Comparison of ENCODE assay signal across 24 cellular contexts in the genomic region with DNA sequence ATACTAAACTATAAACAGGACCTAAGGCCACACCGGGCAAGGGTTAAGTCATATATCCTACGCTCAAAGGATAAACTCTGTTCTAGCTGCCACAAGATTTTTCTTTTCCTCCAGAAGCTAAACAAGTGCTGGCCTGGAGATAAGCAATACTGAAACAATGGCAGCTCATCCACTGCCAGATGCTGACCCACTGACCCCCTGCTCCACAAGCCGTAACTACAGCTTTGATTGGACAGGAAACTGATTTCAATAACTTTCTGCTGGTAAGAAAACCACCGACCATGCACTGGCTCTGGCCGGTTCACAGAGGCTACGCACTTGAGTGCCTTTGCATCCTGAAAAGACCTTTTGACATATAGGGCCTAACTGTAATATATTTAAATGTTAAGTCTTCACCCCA. TPM values are rescaled to one million over a fixed set of nuclear protein-coding genes. Genes with fewer than 3 reads are reported as not detected.
DNase-seq lines count a peak whose midpoint lies in the region; ATAC-seq and TF ChIP-seq lines count a peak whose summit lies in the region.
"Had no signal": no experiment of that assay in that cellular context is flagged by ENCODE, and none has a peak within 500 bp of the region (broad histone marks: within the 10 kb centered on the region; RNA-seq: fewer than 3 reads in every experiment).

No MANE protein-coding gene starts in this region.

- H3K4me3 ChIP-seq in heart right ventricle (no peak overlapping the region), right lobe of liver (no peak overlapping the region)
- H3K4me3 ChIP-seq: SJCRH30 had no signal

- H3K4me1 ChIP-seq in heart right ventricle, result peaks cover 0 to 6% (median 0%) of the 10 kb centered on the region in 9 donors
- no peaks in the 10 kb centered on the region for H3K4me1 ChIP-seq in right lobe of liver

- DNase-seq in left cardiac atrium (peak; percentile 30), heart right ventricle (no peak), dermis blood vessel endothelial cell (peak; percentile 71), right lobe of liver (peak in 1 of 3 donors; percentile 20), iPS-NIHi11 (ENCODE audit: low spot score) (no peak), DMS 273 (lab: John Stamatoyannopoulos, UW; ENCODE audit: unreplicated experiment) (no peak), DMS 273 treated with DMSO at 0.1 percent for 48 hours (lab: John Stamatoyannopoulos, UW) (no peak), NCI-H2171 (lab: John Stamatoyannopoulos, UW) (no peak)
- DNase-seq: 8988T; ACHN; CD4-positive, alpha-beta T cell; HCEC 1CT; KG1; MM.1S; NCI-H1694; NCI-H2029 treated with DMSO at 0.1 percent for 48 hours; NCI-H345; NCI-H510A treated with DMSO at 0.1 percent for 48 hours; PC-3; SJCRH30 had no signal

- intact Hi-C loops in left cardiac atrium (cut with DNase I) (loop anchor here (10.0 kb wide), 1 partner anchor 127 kb away; no protein-coding TSS in a partner anchor), heart right ventricle (cut with DNase I) (no loop called here), right lobe of liver (cut with DNase I) (no loop called here)

- H3K27me3 ChIP-seq in heart right ventricle (peaks cover 0 to 69% (median 53%) of the 10 kb centered on the region in 7 donors), right lobe of liver (no peaks in the 10 kb centered on the region)

- H3K27ac ChIP-seq in heart right ventricle (no peak overlapping the region), right lobe of liver (no peak overlapping the region)
- H3K27ac ChIP-seq: SJCRH30 had no signal

- no peaks in the 10 kb centered on the region for H3K36me3 ChIP-seq in heart right ventricle
- H3K36me3 ChIP-seq in right lobe of liver, result no peaks in the 10 kb centered on the region
- H3K36me3 ChIP-seq: SJCRH30 had no signal

- no peak for TF ChIP-seq POLR2A in right lobe of liver (IDR thresholded peaks at IDR 0.05)

- no peaks in the 10 kb centered on the region for H3K9me3 ChIP-seq in heart right ventricle
- no peaks in the 10 kb centered on the region for H3K9me3 ChIP-seq in right lobe of liver
- H3K9me3 ChIP-seq: SJCRH30 had no signal

- ATAC-seq in left cardiac atrium (no peak), heart right ventricle (no peak), right lobe of liver (peak; percentile 42 to 74 (median 66))
- ATAC-seq: PC-3, Right ventricle myocardium inferior had no signal

- TF ChIP-seq CTCF in heart right ventricle (IDR thresholded peaks at IDR 0.05) (no peak), right lobe of liver (IDR thresholded peaks at IDR 0.05) (no peak)

- 56 to 62% methylated on average over 6 of the region's 6 CpGs for WGBS in heart right ventricle, 2 donors
- WGBS in right lobe of liver (ENCODE audit: insufficient coverage, low coverage, low lambda C conversion rate, missing lambda C conversion rate), result 52% methylated on average over 6 of the region's 6 CpGs

RNA-seq across cellular contexts. Expression of gene PLA2G2C, which starts 51.3 kb away (rescaled TPM):
- total RNA-seq in left cardiac atrium (not detected), heart right ventricle (not detected), dermis blood vessel endothelial cell (not detected in 2 replicates), right lobe of liver (not detected)
- not detected for polyA plus RNA-seq in heart right ventricle
- total RNA-seq: CD4-positive, alpha-beta T cell; H1; PC-3; Right ventricle myocardium inferior; RPMI7951; SJCRH30 had no signal
- polyA plus RNA-seq: BJ, H1 had no signal

RNA-seq across cellular contexts. Expression of gene UBXN10, which starts 51.8 kb away (rescaled TPM):
- total RNA-seq in left cardiac atrium, result 1 to 10 TPM; 3.1 to 5.4 TPM
- 1 to 10 TPM in 8 of 10 donors, under 1 TPM in 2; 0.42 to 4.0 (median 1.9) TPM for total RNA-seq in heart right ventricle
- under 1 TPM; 0.16 to 0.59 TPM for polyA plus RNA-seq in heart right ventricle
- total RNA-seq in dermis blood vessel endothelial cell, result 0.05 TPM in 1 of 2 replicates, not detected in the other
- 1 to 10 TPM in 4 of 6 experiments, under 1 TPM in 2; 0.35 to 2.5 (median 1.8) TPM for total RNA-seq in right lobe of liver
- total RNA-seq: PC-3, SJCRH30 had no signal
- polyA plus RNA-seq: BJ had no signal

RNA-seq across cellular contexts. Expression of gene VWA5B1, which starts 53.0 kb away (rescaled TPM):
- total RNA-seq in left cardiac atrium (under 1 TPM; 0.06 to 0.16 TPM), heart right ventricle (1 to 10 TPM in 1 of 10 donors, under 1 TPM in 1, not detected in 8; 0.18 to 1.2 TPM), dermis blood vessel endothelial cell (not detected in 2 replicates), right lobe of liver (not detected)
- under 1 TPM in 1 of 2 donors, not detected in 1; 0.03 TPM for polyA plus RNA-seq in heart right ventricle
- total RNA-seq: PC-3, Right ventricle myocardium inferior, RPMI7951, SJCRH30 had no signal
- polyA plus RNA-seq: BJ had no signal

Comparison
In these comparisons a context has a peak if more than half of its experiments do, and no peak if none do; other contexts are left out.
1. DNase-seq: peak in left cardiac atrium (single experiment) and dermis blood vessel endothelial cell (single experiment); none in heart right ventricle (0 of 2), iPS-NIHi11 (single experiment), DMS 273 (single experiment), DMS 273 treated with DMSO at 0.1 percent for 48 hours (single experiment) and NCI-H2171 (single experiment).
2. intact Hi-C loops: an anchor here in left cardiac atrium (10.0 kb wide); none called in heart right ventricle and right lobe of liver.
3. ATAC-seq: peak in right lobe of liver (4 of 4); none in left cardiac atrium (0 of 2) and heart right ventricle (0 of 8).